ENCODE assay signal across 11 cellular contexts in genomic region chr2:201964631-201965206, GRCh38.
A peak's percentile ranks its signal among the peaks of the same experiment; 100 is the strongest.
DNase-seq lines count a peak whose midpoint lies in the region; ATAC-seq and TF ChIP-seq lines count a peak whose summit lies in the region.
"Had no signal": no experiment of that assay in that cellular context is flagged by ENCODE, and none has a peak within 500 bp of the region (broad histone marks: within the 10 kb centered on the region; RNA-seq: fewer than 3 reads in every experiment).

No MANE protein-coding gene starts in this region.

- no peaks in the 10 kb centered on the region for H3K4me1 Mint-ChIP-seq in activated CD4-positive, alpha-beta memory T cell treated with anti-CD3 and anti-CD28 coated beads, Interleukin-2, amount 10 ng/mL, durations not matched to agents 7 days and 5 days
- H3K4me1 Mint-ChIP-seq in effector memory CD8-positive, alpha-beta T cell (ENCODE audit: low read depth in 2 of 2): no peaks in the 10 kb centered on the region

- no peak for TF ChIP-seq CTCF in A673 (conservative IDR thresholded peaks at IDR 0.05; ENCODE audit: low read depth, low read length)
- no peak for TF ChIP-seq CTCF in brain microvascular endothelial cell (IDR thresholded peaks at IDR 0.05; ENCODE audit: low read depth, low read length, missing control alignments)

- CTCF ChIA-PET in A673 (lab: Charles Lee): interaction anchor here (0.6 kb wide), 2 partner anchors 62 to 167 kb away, joined by 4 read pairs; no protein-coding TSS in a partner anchor
- CTCF ChIA-PET in activated CD4-positive, alpha-beta memory T cell treated with anti-CD3 and anti-CD28 coated beads, Interleukin-2, amount 10 ng/mL, durations not matched to agents 7 days and 5 days (lab: Charles Lee): no interaction called here

- H3K4me1 ChIP-seq in A673 (ENCODE audit: insufficient read depth, low read length, poor library complexity, severe bottlenecking): peaks cover 27% of the 10 kb centered on the region

- intact Hi-C loops in A673 (cut with micrococcal nuclease; ENCODE audit: unreplicated experiment): no loop called here

- H3K27me3 ChIP-seq in A673 (replicated peaks; ENCODE audit: insufficient read depth, low read depth, low read length, poor library complexity) (no peaks in the 10 kb centered on the region), brain microvascular endothelial cell (replicated peaks) (no peaks in the 10 kb centered on the region)

- ATAC-seq in effector memory CD8-positive, alpha-beta T cell (replicated peaks): peak; percentile 35

- no peaks in the 10 kb centered on the region for H3K9me3 Mint-ChIP-seq in activated CD4-positive, alpha-beta memory T cell treated with anti-CD3 and anti-CD28 coated beads, Interleukin-2, amount 10 ng/mL, durations not matched to agents 7 days and 5 days
- H3K9me3 Mint-ChIP-seq in effector memory CD8-positive, alpha-beta T cell: no peaks in the 10 kb centered on the region
- H3K9me3 Mint-ChIP-seq: IgD-negative memory B cell, naive B cell had no signal

- peak overlapping the region; percentile 61 for H3K27ac Mint-ChIP-seq in activated CD4-positive, alpha-beta memory T cell treated with anti-CD3 and anti-CD28 coated beads, Interleukin-2, amount 10 ng/mL, durations not matched to agents 7 days and 5 days
- H3K27ac Mint-ChIP-seq in effector memory CD8-positive, alpha-beta T cell: peak overlapping the region in 1 of 2 donors; percentile 47
- H3K27ac Mint-ChIP-seq: IgD-negative memory B cell had no signal

- no peaks in the 10 kb centered on the region for H3K9me3 ChIP-seq in A673 (ENCODE audit: low read depth, low read length, poor library complexity, severe bottlenecking)

- BruUV-seq in A673 (replicated peaks; lab: Mats Ljungman, UMichigan): no TSS peak

- H3K27ac ChIP-seq in A673 (ENCODE audit: low read depth, low read length, poor library complexity, severe bottlenecking): peak overlapping the region; percentile 82
- H3K27ac ChIP-seq in brain microvascular endothelial cell: no peak overlapping the region

- H3K4me3 ChIP-seq in A673 (ENCODE audit: low read depth, low read length, poor library complexity, severe bottlenecking): no peak overlapping the region
- no peak overlapping the region for H3K4me3 ChIP-seq in brain microvascular endothelial cell (ENCODE audit: low read depth, low read length)

- POLR2A ChIA-PET in A673 (lab: Charles Lee; ENCODE audit: low non-redundant PET): no interaction called here
- POLR2A ChIA-PET in activated CD4-positive, alpha-beta memory T cell treated with anti-CD3 and anti-CD28 coated beads, Interleukin-2, amount 10 ng/mL, durations not matched to agents 7 days and 5 days (lab: Charles Lee): interaction anchor here (0.9 kb wide), 1 partner anchor 302 kb away, joined by 3 read pairs; no protein-coding TSS in a partner anchor

- DNase-seq in A673 (ENCODE audit: low spot score): peak; percentile 89
- peak; percentile 45 for DNase-seq in KBM-7
- peak; percentile 35 for DNase-seq in activated CD4-positive, alpha-beta memory T cell treated with anti-CD3 and anti-CD28 coated beads, Interleukin-2, amount 10 ng/mL, durations not matched to agents 7 days and 5 days
- no peak for DNase-seq in effector memory CD8-positive, alpha-beta T cell
- no peak for DNase-seq in kidney glomerular epithelial cell (lab: John Stamatoyannopoulos, UW)
- no peak for DNase-seq in glomerular visceral epithelial cell (ENCODE audit: extremely low spot score)
- DNase-seq in brain microvascular endothelial cell: no peak
- DNase-seq in SKM-1 treated with dmso at 0.1 percent for 144 hours (lab: John Stamatoyannopoulos, UW; ENCODE audit: unreplicated experiment): no peak
- DNase-seq: HCEC 1CT, naive B cell had no signal

- in situ Hi-C loops in KBM-7 (cut with MboI; ENCODE audit: low pct_unique_long_range_greater_than_20kb, low sequenced_read_pairs) (no loop called here), brain microvascular endothelial cell (cut with HindIII; ENCODE audit: low pct_ligation_motif_present, low sequenced_read_pairs) (no loop called here)

- no peak overlapping the region for H3K4me3 Mint-ChIP-seq in activated CD4-positive, alpha-beta memory T cell treated with anti-CD3 and anti-CD28 coated beads, Interleukin-2, amount 10 ng/mL, durations not matched to agents 7 days and 5 days
- H3K4me3 Mint-ChIP-seq in effector memory CD8-positive, alpha-beta T cell: no peak overlapping the region

- H3K36me3 ChIP-seq in A673 (ENCODE audit: insufficient read depth, low read length, poor library complexity, severe bottlenecking) (no peaks in the 10 kb centered on the region), brain microvascular endothelial cell (replicated peaks) (no peaks in the 10 kb centered on the region)

- H3K27me3 Mint-ChIP-seq in activated CD4-positive, alpha-beta memory T cell treated with anti-CD3 and anti-CD28 coated beads, Interleukin-2, amount 10 ng/mL, durations not matched to agents 7 days and 5 days: no peaks in the 10 kb centered on the region
- peaks cover 20 to 40% of the 10 kb centered on the region in 2 donors for H3K27me3 Mint-ChIP-seq in effector memory CD8-positive, alpha-beta T cell

- H3K36me3 Mint-ChIP-seq in activated CD4-positive, alpha-beta memory T cell treated with anti-CD3 and anti-CD28 coated beads, Interleukin-2, amount 10 ng/mL, durations not matched to agents 7 days and 5 days (ENCODE audit: low read depth): no peaks in the 10 kb centered on the region
- peaks cover 6% of the 10 kb centered on the region for H3K36me3 Mint-ChIP-seq in effector memory CD8-positive, alpha-beta T cell (ENCODE audit: insufficient read depth)
- H3K36me3 Mint-ChIP-seq: IgD-negative memory B cell, naive B cell had no signal

Comparison
In these comparisons a context has a peak if more than half of its experiments do, and no peak if none do; other contexts are left out.
1. DNase-seq: peak in A673 (single experiment), KBM-7 (single experiment) and activated CD4-positive, alpha-beta memory T cell treated with anti-CD3 and anti-CD28 coated beads, Interleukin-2, amount 10 ng/mL, durations not matched to agents 7 days and 5 days (single experiment); none in effector memory CD8-positive, alpha-beta T cell (0 of 3), kidney glomerular epithelial cell (single experiment), glomerular visceral epithelial cell (single experiment), brain microvascular endothelial cell (single experiment) and SKM-1 treated with dmso at 0.1 percent for 144 hours (single experiment).